8 cellular contexts compared by ENCODE assay signal in the genomic region with DNA sequence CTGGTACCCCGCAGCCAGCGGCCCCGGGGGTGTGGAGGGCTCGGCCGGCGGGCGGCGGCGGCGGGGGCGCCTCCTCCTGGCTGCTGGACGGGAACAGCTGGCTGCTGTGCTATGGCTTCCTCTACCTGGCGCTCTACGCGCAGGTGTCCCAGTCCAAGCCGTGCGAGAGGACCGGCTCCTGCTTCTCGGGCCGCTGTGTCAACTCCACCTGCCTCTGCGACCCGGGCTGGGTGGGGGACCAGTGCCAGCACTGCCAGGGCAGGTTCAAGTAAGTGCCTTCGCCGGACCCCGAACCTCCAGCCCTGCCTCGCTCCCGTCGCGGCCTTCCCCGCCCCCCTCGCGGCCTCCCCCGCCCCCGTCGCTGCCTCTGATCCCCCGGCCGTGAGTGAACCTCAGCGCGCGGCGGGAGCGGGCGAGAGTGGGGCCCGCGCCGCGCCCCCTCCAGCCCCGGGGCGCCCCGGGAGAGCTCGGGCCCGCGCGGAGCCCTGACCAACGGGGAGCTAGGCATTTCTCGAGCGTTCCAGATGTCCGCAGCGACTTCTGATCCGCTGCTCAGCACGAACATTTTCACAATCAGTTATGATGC. TPM values are rescaled to one million over a fixed set of nuclear protein-coding genes. Genes with fewer than 3 reads are reported as not detected.
DNase-seq lines count a peak whose midpoint lies in the region; ATAC-seq and TF ChIP-seq lines count a peak whose summit lies in the region.

No MANE protein-coding gene starts in this region.

- TF ChIP-seq CTCF in Panc1 (IDR thresholded peaks at IDR 0.05) (peak; percentile 87), endodermal cell (conservative IDR thresholded peaks at IDR 0.05) (peak; percentile 69)

- H3K4me1 ChIP-seq in Panc1 (ENCODE audit: control insufficient read depth, insufficient read depth, low read length) (peaks cover 10% of the 10 kb centered on the region; the same call in 1 of the 2 replicates), endodermal cell (ENCODE audit: control insufficient read depth, insufficient read depth, low read length) (no peaks in the 10 kb centered on the region)
- no peaks in the 10 kb centered on the region for H3K4me1 ChIP-seq in naive thymus-derived CD4-positive, alpha-beta T cell (ENCODE audit: control insufficient read depth in 2 of 2, insufficient read depth in 2 of 2, low read length in 2 of 2)

- no peak overlapping the region for H3K9ac ChIP-seq in endodermal cell (ENCODE audit: extremely low read depth, low read length, poor library complexity, severe bottlenecking)

- no peaks in the 10 kb centered on the region for H3K36me3 Mint-ChIP-seq in endodermal cell (ENCODE audit: low read depth)
- H3K36me3 Mint-ChIP-seq in naive thymus-derived CD4-positive, alpha-beta T cell, result peaks cover 0 to 4% (median 0%) of the 10 kb centered on the region in 5 donors

- POLR2A ChIA-PET in Panc1 (lab: Charles Lee), result no interaction called here
- POLR2A ChIA-PET in naive thymus-derived CD4-positive, alpha-beta T cell (lab: Charles Lee), result no interaction called here

- in situ Hi-C loops in ACHN (cut with HindIII; ENCODE audit: low pct_ligation_motif_present, low pct_unique_long_range_greater_than_20kb, low sequenced_read_pairs), result no loop called here
- in situ Hi-C loops in Panc1 (cut with HindIII; ENCODE audit: low pct_unique_long_range_greater_than_20kb, low sequenced_read_pairs), result no loop called here

- no peaks in the 10 kb centered on the region for H3K36me3 ChIP-seq in Panc1 (ENCODE audit: control insufficient read depth, insufficient read depth, low read length)
- H3K36me3 ChIP-seq in endodermal cell (ENCODE audit: control insufficient read depth, insufficient read depth, low read length), result no peaks in the 10 kb centered on the region
- H3K36me3 ChIP-seq in naive thymus-derived CD4-positive, alpha-beta T cell (ENCODE audit: control insufficient read depth in 2 of 3, insufficient read depth in 3 of 3, low read length in 3 of 3), result no peaks in the 10 kb centered on the region

- BruUV-seq in Panc1 (replicated peaks; lab: Mats Ljungman, UMichigan), result no TSS peak

- H3K27ac ChIP-seq in Panc1 (ENCODE audit: low read length) (no peak overlapping the region), endodermal cell (ENCODE audit: low read depth, low read length) (no peak overlapping the region)
- no peak overlapping the region for H3K27ac ChIP-seq in naive thymus-derived CD4-positive, alpha-beta T cell (ENCODE audit: low read depth, low read length)

- peak overlapping the region; percentile 68 for H3K4me3 Mint-ChIP-seq in endodermal cell
- peak overlapping the region; percentile 18 to 81 (median 70) for H3K4me3 Mint-ChIP-seq in naive thymus-derived CD4-positive, alpha-beta T cell

- no peaks in the 10 kb centered on the region for H3K9me3 Mint-ChIP-seq in endodermal cell
- peaks cover 0 to 6% (median 0%) of the 10 kb centered on the region in 11 donors for H3K9me3 Mint-ChIP-seq in naive thymus-derived CD4-positive, alpha-beta T cell

- H3K9me3 ChIP-seq in Panc1 (ENCODE audit: control insufficient read depth, insufficient read depth, low read depth, low read length) (no peaks in the 10 kb centered on the region), endodermal cell (ENCODE audit: control insufficient read depth, low read length) (no peaks in the 10 kb centered on the region)
- H3K9me3 ChIP-seq in naive thymus-derived CD4-positive, alpha-beta T cell (ENCODE audit: control insufficient read depth in 2 of 3, low read length in 3 of 3), result no peaks in the 10 kb centered on the region

- H3K4me3 ChIP-seq in Panc1 (ENCODE audit: low read depth in 2 of 2, low read length in 2 of 2) (peak overlapping the region; percentile 65 to 72), endodermal cell (ENCODE audit: low read length) (peak overlapping the region; percentile 76)
- no peak overlapping the region for H3K4me3 ChIP-seq in naive thymus-derived CD4-positive, alpha-beta T cell (ENCODE audit: low read length)

- H3K4me1 Mint-ChIP-seq in endodermal cell, result peaks cover 9% of the 10 kb centered on the region
- peaks cover 7 to 20% (median 16%) of the 10 kb centered on the region in 7 donors for H3K4me1 Mint-ChIP-seq in naive thymus-derived CD4-positive, alpha-beta T cell

- CTCF ChIA-PET in Panc1 (lab: Charles Lee), result interaction anchor here (0.6 kb wide), 2 partner anchors 19 to 127 kb away, joined by 5 to 6 read pairs; no protein-coding TSS in a partner anchor
- CTCF ChIA-PET in naive thymus-derived CD4-positive, alpha-beta T cell (lab: Charles Lee), result no interaction called here

- WGBS in endodermal cell (ENCODE audit: insufficient coverage in 1 of 2, insufficient read length in 1 of 2), 2 experiments, result 0% methylated on average over 19 to 61 of the region's 61 CpGs

- no peak overlapping the region for H3K27ac Mint-ChIP-seq in endodermal cell
- no peak overlapping the region for H3K27ac Mint-ChIP-seq in naive thymus-derived CD4-positive, alpha-beta T cell

- ATAC-seq in GM18511 (IDR thresholded peaks at IDR 0.05; ENCODE audit: unreplicated experiment) (peak; percentile 57), HG02885 (IDR thresholded peaks at IDR 0.05; ENCODE audit: poor library complexity, unreplicated experiment) (peak; percentile 59), Panc1 (peak; percentile 80)
- peak; percentile 16 for ATAC-seq in naive thymus-derived CD4-positive, alpha-beta T cell

- H3K27me3 Mint-ChIP-seq in endodermal cell (ENCODE audit: insufficient read depth), result peaks cover 49% of the 10 kb centered on the region
- H3K27me3 Mint-ChIP-seq in naive thymus-derived CD4-positive, alpha-beta T cell, result peaks cover 47 to 64% (median 59%) of the 10 kb centered on the region in 5 donors

- H3K27me3 ChIP-seq in Panc1 (ENCODE audit: control insufficient read depth, insufficient read depth, low read length) (peaks cover 26% of the 10 kb centered on the region), endodermal cell (ENCODE audit: control insufficient read depth, insufficient read depth, low read length, poor library complexity, severe bottlenecking) (peaks cover 52% of the 10 kb centered on the region)
- H3K27me3 ChIP-seq in naive thymus-derived CD4-positive, alpha-beta T cell (ENCODE audit: control insufficient read depth in 2 of 2, insufficient read depth in 2 of 2, low read length in 2 of 2), result peaks cover 0 to 14% of the 10 kb centered on the region in 2 donors

- intact Hi-C loops in Panc1 (cut with micrococcal nuclease; ENCODE audit: unreplicated experiment), result no loop called here
- intact Hi-C loops in naive thymus-derived CD4-positive, alpha-beta T cell (cut with micrococcal nuclease), result no loop called here

- DNase-seq in ACHN, result peak; percentile 52
- no peak for DNase-seq in Panc1 (ENCODE audit: low read depth, low spot score)
- no peak for DNase-seq in endodermal cell
- DNase-seq in naive thymus-derived CD4-positive, alpha-beta T cell, result peak in 2 of 9 donors; percentile 1 to 25
- DNase-seq in SK-N-DZ (ENCODE audit: low spot score), result no peak
- DNase-seq in mucosa of gallbladder (ENCODE audit: low spot score), result no peak

RNA-seq across cellular contexts. Expression of gene ATRNL1, which starts 0.7 kb away (rescaled TPM):
- 17.1 TPM for total RNA-seq in Panc1 (2021; ENCODE audit: unreplicated experiment)
- 3.7 TPM for polyA plus RNA-seq in Panc1 (2012; ENCODE audit: insufficient read length)
- total RNA-seq in endodermal cell, result 1 to 10 TPM; 8.0 to 9.0 TPM
- 13.9 TPM for polyA plus RNA-seq in endodermal cell (2013, experiment 1 of 2)
- 14.1 TPM for polyA plus RNA-seq in endodermal cell (2013, experiment 2 of 2)
- total RNA-seq in naive thymus-derived CD4-positive, alpha-beta T cell, result 1 to 10 TPM in 1 of 5 experiments, under 1 TPM in 1, not detected in 3; 0.46 to 1.0 TPM
- not detected for polyA plus RNA-seq in naive thymus-derived CD4-positive, alpha-beta T cell
- polyA plus RNA-seq in SK-N-DZ (2014; cell fraction: cytosol; rRNA removed), result 14.6 and 15.4 TPM in 2 replicates
- polyA plus RNA-seq in SK-N-DZ (2014; cell fraction: nucleus; rRNA removed), result 13.1 and 14.3 TPM in 2 replicates
- total RNA-seq in mucosa of gallbladder, result 2.7 TPM

Comparison
In these comparisons a context has a peak if more than half of its experiments do, and no peak if none do; other contexts are left out.
1. ATAC-seq: peak in every context shown above with its lines; median percentile 80 in Panc1; 59 in HG02885; 57 in GM18511; 16 in naive thymus-derived CD4-positive, alpha-beta T cell.